In genomic region chr11:75597636-75598035, GRCh38 we compare ENCODE assay signal across 8 cellular contexts. TPM values are rescaled to one million over a fixed set of nuclear protein-coding genes. Genes with fewer than 3 reads are reported as not detected.
DNase-seq lines count a peak whose midpoint lies in the region; ATAC-seq, FAIRE-seq and TF ChIP-seq lines count a peak whose summit lies in the region.

No MANE protein-coding gene starts in this region.

- ATAC-seq in GM21515 (IDR thresholded peaks at IDR 0.05; ENCODE audit: unreplicated experiment) (no peak), body of pancreas (no peak), HG03565 (IDR thresholded peaks at IDR 0.05; ENCODE audit: unreplicated experiment) (no peak)

- intact Hi-C loops in body of pancreas (cut with DNase I) = no loop called here

- no peak for FAIRE-seq in small intestine (lab: Jason Lieb, UNC)

- DNase-seq in AG10803 (ENCODE audit: low read depth) (no peak), GM19240 (ENCODE audit: insufficient read length, low spot score) (peak; percentile 45), NCI-H69 (lab: John Stamatoyannopoulos, UW) (peak; percentile 87), dermis blood vessel endothelial cell (peak; percentile 69), small intestine (peak; percentile 38), body of pancreas (no peak)

- TF ChIP-seq CTCF in AG10803 (conservative IDR thresholded peaks at IDR 0.05; ENCODE audit: low read length) (peak; percentile 49), body of pancreas (IDR thresholded peaks at IDR 0.05) (peak in 2 of 7 experiments; percentile 3 to 13)

- no peaks in the 10 kb centered on the region for H3K4me1 ChIP-seq in small intestine (ENCODE audit: control insufficient read depth in 2 of 2, insufficient read depth in 1 of 2, low read depth in 1 of 2, low read length in 1 of 2)
- peaks cover 8% of the 10 kb centered on the region for H3K4me1 ChIP-seq in body of pancreas

- WGBS in small intestine, 3 donors = 63 to 69% (median 65%) methylated on average over 4 of the region's 4 CpGs
- WGBS in body of pancreas, 2 donors = 69 to 75% methylated on average over 4 of the region's 4 CpGs

- no peak for TF ChIP-seq POLR2A in body of pancreas (IDR thresholded peaks at IDR 0.05)

- no peak overlapping the region for H3K4me3 ChIP-seq in AG10803 (ENCODE audit: low read length)
- H3K4me3 ChIP-seq in small intestine (ENCODE audit: low read depth in 1 of 2, low read length in 2 of 2) = no peak overlapping the region
- H3K4me3 ChIP-seq in body of pancreas = no peak overlapping the region

- H3K9me3 ChIP-seq in small intestine (ENCODE audit: control insufficient read depth, low read depth) (no peaks in the 10 kb centered on the region), body of pancreas (no peaks in the 10 kb centered on the region)

- H3K36me3 ChIP-seq in small intestine (ENCODE audit: control insufficient read depth in 2 of 2, insufficient read depth in 2 of 2, low read length in 2 of 2) = no peaks in the 10 kb centered on the region
- no peaks in the 10 kb centered on the region for H3K36me3 ChIP-seq in body of pancreas (replicated peaks in 1 of 2; ENCODE audit: insufficient read depth in 1 of 2, low read depth in 2 of 2)

- H3K27ac ChIP-seq in small intestine (ENCODE audit: low read depth in 1 of 2, low read length in 1 of 2) = no peak overlapping the region
- no peak overlapping the region for H3K27ac ChIP-seq in body of pancreas

- no peaks in the 10 kb centered on the region for H3K27me3 ChIP-seq in small intestine (ENCODE audit: control insufficient read depth in 2 of 2, insufficient read depth in 2 of 2, low read length in 2 of 2)
- H3K27me3 ChIP-seq in body of pancreas = no peaks in the 10 kb centered on the region

RNA-seq across cellular contexts. Expression of gene SERPINH1, which starts 35.6 kb away (rescaled TPM):
- 552 and 903 TPM in 2 replicates for total RNA-seq in dermis blood vessel endothelial cell
- 10 to 100 TPM in 1 of 3 donors, 1 to 10 TPM in 2; 8.1 to 58.5 (median 8.6) TPM for polyA plus RNA-seq in small intestine
- 100 to 1,000 TPM in 1 of 2 donors, 10 to 100 TPM in 1; 78.3 to 166 TPM for total RNA-seq in body of pancreas

Comparison
In these comparisons a context has a peak if more than half of its experiments do, and no peak if none do; other contexts are left out.
1. DNase-seq: peak in GM19240 (single experiment), NCI-H69 (single experiment), dermis blood vessel endothelial cell (single experiment) and small intestine (single experiment); none in AG10803 (single experiment) and body of pancreas (0 of 4).